8 cellular contexts compared by ENCODE assay signal in the genomic region with DNA sequence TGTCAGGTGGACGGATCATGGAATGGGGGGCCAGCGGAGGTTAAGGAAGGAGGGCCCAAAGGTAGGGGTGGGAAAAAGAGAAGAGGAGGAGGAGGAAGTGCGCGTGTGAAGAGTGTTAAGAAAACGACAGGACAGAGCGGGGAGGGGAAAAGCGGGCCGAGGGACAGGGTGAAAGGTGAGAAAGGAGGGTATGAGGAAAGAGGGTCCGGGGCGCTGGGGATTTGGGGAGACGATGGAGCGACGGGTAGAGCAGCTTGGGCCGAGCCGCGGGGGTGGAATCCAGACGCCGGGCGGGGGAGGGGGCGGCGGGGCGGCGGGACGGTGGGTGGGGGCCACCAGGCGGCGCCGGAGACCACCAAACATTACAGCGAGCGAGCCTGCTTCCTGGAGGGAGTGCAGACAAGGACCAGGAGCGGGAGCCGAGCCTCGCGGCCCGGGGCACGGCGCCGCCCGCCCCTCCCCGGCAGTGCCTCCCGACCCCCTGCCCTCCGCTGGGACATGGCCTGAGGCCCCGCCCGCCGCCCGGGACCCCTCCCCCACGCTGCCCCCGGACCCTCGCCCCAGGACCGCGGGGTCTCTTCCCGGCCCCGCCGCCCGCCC. TPM values are rescaled to one million over a fixed set of nuclear protein-coding genes. Genes with fewer than 3 reads are reported as not detected.
DNase-seq lines count a peak whose midpoint lies in the region; ATAC-seq and TF ChIP-seq lines count a peak whose summit lies in the region.
"Not testable (repeated sequence)": the region's sequence is repeated elsewhere in the genome, so short reads cannot be mapped to it uniquely, and the experiment has no call there.

No MANE protein-coding gene starts in this region.

- H3K27me3 ChIP-seq in BJ (ENCODE audit: control insufficient read depth, insufficient read depth, low read length); NT2/D1 (ENCODE audit: insufficient read depth, insufficient read length); esophagus muscularis mucosa: not testable (repeated sequence)

- POLR2A ChIA-PET in BJ (lab: Charles Lee): not testable (repeated sequence)

- H3K36me3 Mint-ChIP-seq in activated naive CD4-positive, alpha-beta T cell treated with anti-CD3 and anti-CD28 coated beads, Interleukin-2, amount 10 ng/mL, durations not matched to agents 7 days and 5 days; mesothelial cell of epicardium: not testable (repeated sequence)

- H3K9ac ChIP-seq in NT2/D1 (ENCODE audit: insufficient read length, low read depth): not testable (repeated sequence)

- not testable (repeated sequence) for H3K4me1 ChIP-seq in NT2/D1 (ENCODE audit: insufficient read depth, insufficient read length)
- H3K4me1 ChIP-seq in esophagus muscularis mucosa: peaks cover 11 to 21% (median 15%) of the 10 kb centered on the region in 4 donors

- peak overlapping the region; percentile 54 for H3K4me3 ChIP-seq in BJ (ENCODE audit: low read depth, low read length)
- peak overlapping the region; percentile 24 for H3K4me3 ChIP-seq in NT2/D1 (ENCODE audit: insufficient read length, low read depth)
- peak overlapping the region; percentile 58 to 70 (median 60) for H3K4me3 ChIP-seq in esophagus muscularis mucosa

- WGBS in esophagus muscularis mucosa: under 1% methylated on average over 14 of the region's 54 CpGs

- not testable (repeated sequence) for DNase-seq in BJ (ENCODE audit: low read depth); NT2/D1 (ENCODE audit: low read depth, low spot score); esophagus muscularis mucosa (ENCODE audit: extremely low spot score); mesothelial cell of epicardium (ENCODE audit: low spot score in 2 of 2, unreplicated experiment in 2 of 2)
- DNase-seq in activated naive CD4-positive, alpha-beta T cell treated with anti-CD3 and anti-CD28 coated beads, Interleukin-2, amount 10 ng/mL, durations not matched to agents 7 days and 5 days: peak; percentile 38
- DNase-seq in stimulated activated CD4-positive, alpha-beta T cell treated with anti-CD3 and anti-CD28 coated beads, Interleukin-1b, Interleukin-23, amount 100 ng/mL, for 48 hours: peak; percentile 3

- H3K4me1 Mint-ChIP-seq in activated naive CD4-positive, alpha-beta T cell treated with anti-CD3 and anti-CD28 coated beads, Interleukin-2, amount 10 ng/mL, durations not matched to agents 7 days and 5 days: peaks cover 19% of the 10 kb centered on the region
- peaks cover 20% of the 10 kb centered on the region for H3K4me1 Mint-ChIP-seq in mesothelial cell of epicardium

- H3K36me3 ChIP-seq in BJ (ENCODE audit: control insufficient read depth, insufficient read depth, low read length); NT2/D1 (ENCODE audit: insufficient read depth, insufficient read length, low read length); esophagus muscularis mucosa: not testable (repeated sequence)

- not testable (repeated sequence) for TF ChIP-seq EP300 in esophagus muscularis mucosa (IDR thresholded peaks at IDR 0.05)

- not testable (repeated sequence) for H3K9me3 Mint-ChIP-seq in activated naive CD4-positive, alpha-beta T cell treated with anti-CD3 and anti-CD28 coated beads, Interleukin-2, amount 10 ng/mL, durations not matched to agents 7 days and 5 days; mesothelial cell of epicardium

- not testable (repeated sequence) for TF ChIP-seq CTCF in BJ (IDR thresholded peaks at IDR 0.05; ENCODE audit: insufficient read depth, low read depth, low read length); mesothelial cell of epicardium (IDR thresholded peaks at IDR 0.05; ENCODE audit: unreplicated experiment)
- TF ChIP-seq CTCF in esophagus muscularis mucosa (IDR thresholded peaks at IDR 0.05): peak in 1 of 3 experiments; percentile 9

- peak overlapping the region; percentile 92 for H3K4me3 Mint-ChIP-seq in activated naive CD4-positive, alpha-beta T cell treated with anti-CD3 and anti-CD28 coated beads, Interleukin-2, amount 10 ng/mL, durations not matched to agents 7 days and 5 days
- peak overlapping the region; percentile 87 for H3K4me3 Mint-ChIP-seq in mesothelial cell of epicardium

- H3K27ac Mint-ChIP-seq in activated naive CD4-positive, alpha-beta T cell treated with anti-CD3 and anti-CD28 coated beads, Interleukin-2, amount 10 ng/mL, durations not matched to agents 7 days and 5 days: peak overlapping the region; percentile 78
- peak overlapping the region; percentile 85 for H3K27ac Mint-ChIP-seq in mesothelial cell of epicardium

- CTCF ChIA-PET in BJ (lab: Yijun Ruan, JAX); activated naive CD4-positive, alpha-beta T cell treated with anti-CD3 and anti-CD28 coated beads, Interleukin-2, amount 10 ng/mL, durations not matched to agents 7 days and 5 days (lab: Charles Lee): not testable (repeated sequence)

- ATAC-seq in GM19452 (IDR thresholded peaks at IDR 0.05; ENCODE audit: unreplicated experiment) (peak; percentile 7), HG03025 (IDR thresholded peaks at IDR 0.05; ENCODE audit: low FRiP score, unreplicated experiment) (peak; percentile 8)

- intact Hi-C loops in esophagus muscularis mucosa (cut with DNase I): not testable (repeated sequence)

- not testable (repeated sequence) for H3K9me3 ChIP-seq in NT2/D1 (ENCODE audit: insufficient read depth, low read length); esophagus muscularis mucosa

- H3K27me3 Mint-ChIP-seq in activated naive CD4-positive, alpha-beta T cell treated with anti-CD3 and anti-CD28 coated beads, Interleukin-2, amount 10 ng/mL, durations not matched to agents 7 days and 5 days; mesothelial cell of epicardium (ENCODE audit: low read depth): not testable (repeated sequence)

- H3K27ac ChIP-seq in esophagus muscularis mucosa (replicated peaks in 1 of 4): peak overlapping the region; percentile 83 to 88 (median 86)

- not testable (repeated sequence) for TF ChIP-seq POLR2A in esophagus muscularis mucosa (IDR thresholded peaks at IDR 0.05; ENCODE audit: low read depth)

RNA-seq across cellular contexts. Expression of a gene that starts 15.9 kb away (rescaled TPM):
- polyA plus RNA-seq in BJ (2011; rRNA removed): 2.1 and 2.8 TPM in 2 replicates
- polyA minus RNA-seq in BJ (2011; rRNA and poly(A)+ RNA removed): 1.0 and 1.9 TPM in 2 replicates
- total RNA-seq in esophagus muscularis mucosa: 1 to 10 TPM; 2.3 to 3.4 (median 2.7) TPM
- total RNA-seq in mesothelial cell of epicardium: 10.1 to 11.2 TPM (median 11.0 TPM) in 3 replicates
